Comparison of ENCODE assay signal across 9 cellular contexts in the genomic region with DNA sequence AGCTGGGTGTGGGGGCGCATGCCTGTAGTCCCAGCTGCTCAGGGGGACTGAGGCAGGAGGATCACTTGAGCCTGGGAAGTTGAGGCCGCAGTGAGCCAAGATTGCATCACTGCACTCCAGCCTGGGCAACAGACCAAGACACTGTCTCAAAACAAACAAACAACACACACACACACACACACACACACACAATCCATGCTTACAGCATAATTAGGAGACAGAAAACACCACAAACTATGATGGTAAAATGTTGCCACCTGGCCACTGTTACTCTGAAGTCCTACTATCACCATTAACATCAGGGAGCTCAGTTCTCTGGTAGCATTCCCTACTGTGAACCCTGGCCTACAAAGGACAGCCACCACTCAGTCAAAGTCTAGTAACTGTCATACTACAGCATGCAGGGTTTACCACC. TPM values are rescaled to one million over a fixed set of nuclear protein-coding genes. Genes with fewer than 3 reads are reported as not detected.
DNase-seq lines count a peak whose midpoint lies in the region; ATAC-seq and TF ChIP-seq lines count a peak whose summit lies in the region.
"Had no signal": no experiment of that assay in that cellular context is flagged by ENCODE, and none has a peak within 500 bp of the region (broad histone marks: within the 10 kb centered on the region; RNA-seq: fewer than 3 reads in every experiment).

No MANE protein-coding gene starts in this region.

- 44% methylated on average over 2 of the region's 2 CpGs for WGBS in mammary epithelial cell (ENCODE audit: low coverage, missing lambda C conversion rate)
- 13 to 17% methylated on average over 2 of the region's 2 CpGs for WGBS in thyroid gland, 2 donors

- H4K20me1 ChIP-seq in mammary epithelial cell (ENCODE audit: insufficient read depth, low read length): no peaks in the 10 kb centered on the region

- TF ChIP-seq CTCF in mammary epithelial cell (conservative IDR thresholded peaks at IDR 0.05 in 1 of 2, IDR thresholded peaks at IDR 0.05 in 1 of 2; ENCODE audit: extremely low read depth in 1 of 2, insufficient read depth in 1 of 2, low read depth in 1 of 2, low read length in 2 of 2): no peak
- TF ChIP-seq CTCF in thyroid gland (IDR thresholded peaks at IDR 0.05): no peak
- TF ChIP-seq CTCF in WERI-Rb-1 (IDR thresholded peaks at IDR 0.05; ENCODE audit: low read depth, low read length): no peak

- no peaks in the 10 kb centered on the region for H3K4me1 ChIP-seq in mammary epithelial cell (ENCODE audit: insufficient read depth, low read length)
- H3K4me1 ChIP-seq in thyroid gland: peaks cover 9 to 12% of the 10 kb centered on the region in 2 donors

- dilution Hi-C loops in mammary epithelial cell (cut with HindIII; ENCODE audit: low sequenced_read_pairs): no loop called here

- H3K9me3 ChIP-seq in MG63: no peaks in the 10 kb centered on the region
- no peaks in the 10 kb centered on the region for H3K9me3 ChIP-seq in mammary epithelial cell (replicated peaks; ENCODE audit: insufficient read depth, low read length)
- H3K9me3 ChIP-seq in thyroid gland: no peaks in the 10 kb centered on the region
- H3K9me3 ChIP-seq in WERI-Rb-1 (ENCODE audit: severe bottlenecking): no peaks in the 10 kb centered on the region

- H3K9ac ChIP-seq in mammary epithelial cell (ENCODE audit: insufficient read depth, low read length): no peak overlapping the region

- DNase-seq in MG63: peak; percentile 64
- peak; percentile 28 for DNase-seq in mammary epithelial cell
- DNase-seq in left kidney (ENCODE audit: low read depth, low spot score): peak; percentile 12
- peak; percentile 79 to 83 for DNase-seq in thyroid gland
- DNase-seq in WERI-Rb-1: no peak
- no peak for DNase-seq in stimulated activated CD4-positive, alpha-beta T cell treated with anti-CD3 and anti-CD28 coated beads, Interleukin-2, amount 100 ng/mL, for 48 hours
- DNase-seq in SKM-1 treated with dmso at 0.1 percent for 144 hours (lab: John Stamatoyannopoulos, UW; ENCODE audit: unreplicated experiment): no peak
- DNase-seq: stimulated activated naive CD4-positive, alpha-beta T cell treated with Interleukin-2 at 50 U/mL for 16 hours had no signal

- CTCF ChIA-PET in mammary epithelial cell (lab: Charles Lee; ENCODE audit: low non-redundant PET): interaction anchor here (0.6 kb wide), 1 partner anchor 249 kb away, joined by 3 read pairs; no protein-coding TSS in a partner anchor

- no peak overlapping the region for H3K4me2 ChIP-seq in mammary epithelial cell (ENCODE audit: insufficient read depth, low read depth, low read length)

- no peak overlapping the region for H3K4me3 ChIP-seq in MG63
- H3K4me3 ChIP-seq in mammary epithelial cell (replicated peaks in 1 of 3; ENCODE audit: insufficient read depth in 1 of 3, low read depth in 2 of 3, low read length in 3 of 3): no peak overlapping the region
- H3K4me3 ChIP-seq in thyroid gland (replicated peaks in 1 of 3): no peak overlapping the region
- no peak overlapping the region for H3K4me3 ChIP-seq in WERI-Rb-1 (ENCODE audit: low read depth, low read length)

- H2AFZ ChIP-seq in mammary epithelial cell (ENCODE audit: low read depth, low read length): no peak overlapping the region

- no peak for ATAC-seq in HG02973 (IDR thresholded peaks at IDR 0.05; ENCODE audit: unreplicated experiment)

- in situ Hi-C loops in mammary epithelial cell (cut with MboI; ENCODE audit: low sequenced_read_pairs in 2 of 2): no loop called here

- intact Hi-C loops in mammary epithelial cell (cut with micrococcal nuclease) (no loop called here), thyroid gland (cut with DNase I) (no loop called here)

- H3K27me3 ChIP-seq in MG63 (no peaks in the 10 kb centered on the region), mammary epithelial cell (ENCODE audit: insufficient read depth, low read length) (no peaks in the 10 kb centered on the region), thyroid gland (no peaks in the 10 kb centered on the region), WERI-Rb-1 (ENCODE audit: insufficient read depth, low read depth, severe bottlenecking) (no peaks in the 10 kb centered on the region)

- H3K36me3 ChIP-seq in MG63 (peaks cover 5% of the 10 kb centered on the region), mammary epithelial cell (ENCODE audit: insufficient read depth, low read length) (peaks cover 9% of the 10 kb centered on the region), thyroid gland (peaks cover 0 to 7% of the 10 kb centered on the region in 2 donors), WERI-Rb-1 (peaks cover 8% of the 10 kb centered on the region)

- no peak for TF ChIP-seq POLR2A in thyroid gland (IDR thresholded peaks at IDR 0.05)

- BruUV-seq in mammary epithelial cell (replicated peaks; lab: Mats Ljungman, UMichigan): no TSS peak

- no peaks in the 10 kb centered on the region for H3K79me2 ChIP-seq in mammary epithelial cell (ENCODE audit: insufficient read depth, low read length)

- no peak overlapping the region for H3K27ac ChIP-seq in mammary epithelial cell (ENCODE audit: insufficient read depth, low read depth, low read length)
- H3K27ac ChIP-seq in thyroid gland: peak overlapping the region in 2 of 3 donors; percentile 51 to 65
- no peak overlapping the region for H3K27ac ChIP-seq in WERI-Rb-1

RNA-seq across cellular contexts. Expression of a gene that starts 18.3 kb away (rescaled TPM):
- 56.4 and 73.1 TPM in 2 replicates for total RNA-seq in MG63 (2014; rRNA removed; shearing (Covaris generic); ENCODE audit: low replicate concordance)
- 10 to 100 TPM; 49.5 to 58.5 TPM for total RNA-seq in mammary epithelial cell
- 56.4 TPM for polyA plus RNA-seq in mammary epithelial cell
- polyA minus RNA-seq in mammary epithelial cell: 123 TPM
- total RNA-seq in thyroid gland: 10 to 100 TPM; 35.9 to 49.5 (median 41.6) TPM

RNA-seq across cellular contexts. Expression of a gene that starts 36.9 kb away (rescaled TPM):
- not detected in 2 replicates for total RNA-seq in MG63 (2014; rRNA removed; shearing (Covaris generic); ENCODE audit: low replicate concordance)
- total RNA-seq in mammary epithelial cell: not detected
- polyA plus RNA-seq in mammary epithelial cell: not detected
- polyA minus RNA-seq in mammary epithelial cell: not detected
- total RNA-seq in thyroid gland: not detected

RNA-seq across cellular contexts. Expression of a gene that starts 48.7 kb away (rescaled TPM):
- 3.8 and 22.6 TPM in 2 replicates for total RNA-seq in MG63 (2014; rRNA removed; shearing (Covaris generic); ENCODE audit: low replicate concordance)
- total RNA-seq in mammary epithelial cell (under 1 TPM in 1 of 2 donors, not detected in 1; 0.33 TPM), thyroid gland (10 to 100 TPM; 26.7 to 54.4 (median 28.7) TPM)
- polyA plus RNA-seq in mammary epithelial cell: 0.07 TPM
- not detected for polyA minus RNA-seq in mammary epithelial cell

Comparison
In these comparisons a context has a peak if more than half of its experiments do, and no peak if none do; other contexts are left out.
1. DNase-seq: peak in MG63 (single experiment), mammary epithelial cell (single experiment), left kidney (single experiment) and thyroid gland (2 of 2); none in WERI-Rb-1 (single experiment), stimulated activated CD4-positive, alpha-beta T cell treated with anti-CD3 and anti-CD28 coated beads, Interleukin-2, amount 100 ng/mL, for 48 hours (0 of 2) and SKM-1 treated with dmso at 0.1 percent for 144 hours (single experiment).
2. H3K27ac ChIP-seq: peak in thyroid gland (2 of 3); none in mammary epithelial cell (single experiment) and WERI-Rb-1 (single experiment).